30 cellular contexts compared by ENCODE assay signal in the genomic region with DNA sequence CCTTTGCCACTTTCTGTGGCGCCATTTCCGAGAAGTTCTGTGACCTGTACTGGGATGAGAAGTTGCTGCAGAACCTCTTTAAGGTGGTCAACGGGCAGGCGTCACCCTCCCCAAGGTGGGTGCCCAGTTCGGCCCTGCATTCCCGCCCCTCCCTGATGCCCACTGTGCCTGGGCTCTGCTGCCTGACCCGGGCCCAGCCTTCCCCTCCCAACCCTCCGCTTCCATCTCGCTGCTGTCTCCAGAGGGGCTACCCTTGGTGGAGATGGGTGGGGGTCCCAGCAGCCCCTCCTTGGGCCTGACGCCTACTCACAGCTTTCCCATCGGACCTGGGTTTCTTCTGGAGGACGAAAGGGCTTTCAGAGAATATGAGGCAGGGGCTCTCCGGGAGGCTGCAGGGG. TPM values are rescaled to one million over a fixed set of nuclear protein-coding genes. Genes with fewer than 3 reads are reported as not detected.
"Had no signal": no experiment of that assay in that cellular context is flagged by ENCODE, and none has a peak within 500 bp of the region (broad histone marks: within the 10 kb centered on the region; RNA-seq: fewer than 3 reads in every experiment).

No MANE protein-coding gene starts in this region.

- H3K4me3 Mint-ChIP-seq: activated B cell treated with CpG ODN at 0.5 μM for 24 hours; activated CD8-positive, alpha-beta T cell treated with anti-CD3 and anti-CD28 coated beads for 36 hours; activated naive CD4-positive, alpha-beta T cell treated with anti-CD3 and anti-CD28 coated beads for 36 hours; activated naive CD4-positive, alpha-beta T cell treated with anti-CD3 and anti-CD28 coated beads, Interleukin-2, amount 50 U/mL, for 24 hours; activated naive CD8-positive, alpha-beta T cell treated with anti-CD3 and anti-CD28 coated beads for 36 hours; activated naive CD8-positive, alpha-beta T cell treated with anti-CD3 and anti-CD28 coated beads, Interleukin-2, amount 50 U/mL, for 24 hours; activated T-cell treated with anti-CD3 and anti-CD28 coated beads, Interleukin-2, amount 50 U/mL, for 4 hours had no signal

- H3K4me3 ChIP-seq: adrenal gland, body of pancreas, colonic mucosa, gastrocnemius medialis, heart left ventricle had no signal

- H3K4me1 ChIP-seq: adrenal gland, body of pancreas, colonic mucosa, foreskin keratinocyte, gastrocnemius medialis, heart left ventricle had no signal

- H3K27ac Mint-ChIP-seq: activated B cell treated with CpG ODN at 0.5 μM for 24 hours; activated CD8-positive, alpha-beta T cell treated with anti-CD3 and anti-CD28 coated beads for 36 hours; activated naive CD4-positive, alpha-beta T cell treated with anti-CD3 and anti-CD28 coated beads for 36 hours; activated naive CD4-positive, alpha-beta T cell treated with anti-CD3 and anti-CD28 coated beads, Interleukin-2, amount 50 U/mL, for 24 hours; activated naive CD8-positive, alpha-beta T cell treated with anti-CD3 and anti-CD28 coated beads for 36 hours; activated naive CD8-positive, alpha-beta T cell treated with anti-CD3 and anti-CD28 coated beads, Interleukin-2, amount 50 U/mL, for 24 hours; activated T-helper 2 cell treated with anti-CD3 and anti-CD28 coated beads, Interferon-gamma antibody, Interleukin-2, Interleukin-4, amounts not matched to agents 10 μg/mL and 5 μg/mL and 100 μg/mL, durations not matched to agents 14 hours and 24 hours and 36 hours had no signal

- H3K27me3 ChIP-seq: adrenal gland, body of pancreas, colonic mucosa, foreskin keratinocyte, heart left ventricle had no signal

- H3K4me1 Mint-ChIP-seq: activated B cell treated with CpG ODN at 0.5 μM for 24 hours; activated naive CD4-positive, alpha-beta T cell treated with anti-CD3 and anti-CD28 coated beads, Interleukin-2, amount 50 U/mL, for 24 hours; activated naive CD8-positive, alpha-beta T cell treated with anti-CD3 and anti-CD28 coated beads for 36 hours; activated naive CD8-positive, alpha-beta T cell treated with anti-CD3 and anti-CD28 coated beads, Interleukin-2, amount 50 U/mL, for 24 hours had no signal

- DNase-seq: activated B cell treated with CpG ODN at 0.5 μM for 24 hours; activated CD4-positive, alpha-beta T cell treated with anti-CD3 and anti-CD28 coated beads for 48 hours; activated CD4-positive, alpha-beta T cell treated with anti-CD3 and anti-CD28 coated beads, Interleukin-2, amount 50 U/mL, for 1 hour; activated CD4-positive, alpha-beta T cell treated with anti-CD3 and anti-CD28 coated beads, Interleukin-2, amount 50 U/mL, for 48 hours; activated CD8-positive, alpha-beta memory T cell treated with anti-CD3 and anti-CD28 coated beads for 24 hours; activated CD8-positive, alpha-beta T cell treated with anti-CD3 and anti-CD28 coated beads for 36 hours; activated effector memory CD4-positive, alpha-beta T cell treated with anti-CD3 and anti-CD28 coated beads, Interleukin-2, amount 50 U/mL, for 16 hours; activated naive CD4-positive, alpha-beta T cell treated with anti-CD3 and anti-CD28 coated beads for 36 hours; activated naive CD8-positive, alpha-beta T cell treated with anti-CD3 and anti-CD28 coated beads for 36 hours; activated naive CD8-positive, alpha-beta T cell treated with anti-CD3 and anti-CD28 coated beads, Interleukin-2, amount 50 U/mL, for 24 hours; activated T-cell treated with anti-CD3 and anti-CD28 coated beads, Interleukin-2, amount 50 U/mL, for 4 hours; adrenal gland; amygdala; aorta; body of pancreas; caudate nucleus; colonic mucosa; effector CD8-positive, alpha-beta T cell; foreskin keratinocyte; gastrocnemius medialis; T-helper 2 cell had no signal

- H3K9me3 ChIP-seq: adrenal gland, body of pancreas, colonic mucosa, gastrocnemius medialis had no signal

- H3K36me3 Mint-ChIP-seq: activated naive CD4-positive, alpha-beta T cell treated with anti-CD3 and anti-CD28 coated beads, Interleukin-2, amount 50 U/mL, for 24 hours; activated naive CD8-positive, alpha-beta T cell treated with anti-CD3 and anti-CD28 coated beads for 36 hours had no signal

- H3K27me3 Mint-ChIP-seq: activated CD8-positive, alpha-beta T cell treated with anti-CD3 and anti-CD28 coated beads for 36 hours; activated naive CD4-positive, alpha-beta T cell treated with anti-CD3 and anti-CD28 coated beads, Interleukin-2, amount 50 U/mL, for 24 hours; activated naive CD8-positive, alpha-beta T cell treated with anti-CD3 and anti-CD28 coated beads for 36 hours; activated naive CD8-positive, alpha-beta T cell treated with anti-CD3 and anti-CD28 coated beads, Interleukin-2, amount 50 U/mL, for 24 hours had no signal

- H3K36me3 ChIP-seq: adrenal gland, colonic mucosa, gastrocnemius medialis, heart left ventricle had no signal

- ATAC-seq: activated CD4-positive, CD25-positive, alpha-beta regulatory T cell treated with anti-CD3 and anti-CD28 coated beads, Interleukin-2, amount 50 U/mL, for 24 hours; activated CD8-positive, alpha-beta T cell treated with anti-CD3 and anti-CD28 coated beads for 36 hours; activated naive CD8-positive, alpha-beta T cell treated with anti-CD3 and anti-CD28 coated beads, Interleukin-2, amount 50 U/mL, for 24 hours; activated T-cell treated with anti-CD3 and anti-CD28 coated beads, Interleukin-2, amount 50 U/mL, for 4 hours; body of pancreas; esophagus mucosa; foreskin keratinocyte; gastrocnemius medialis; heart left ventricle had no signal

- H3K27ac ChIP-seq: adrenal gland, body of pancreas, colonic mucosa, foreskin keratinocyte, gastrocnemius medialis, heart left ventricle, VCaP had no signal

- H3K9me3 Mint-ChIP-seq: activated CD8-positive, alpha-beta T cell treated with anti-CD3 and anti-CD28 coated beads for 36 hours; activated naive CD4-positive, alpha-beta T cell treated with anti-CD3 and anti-CD28 coated beads, Interleukin-2, amount 50 U/mL, for 24 hours; activated naive CD8-positive, alpha-beta T cell treated with anti-CD3 and anti-CD28 coated beads for 36 hours; activated naive CD8-positive, alpha-beta T cell treated with anti-CD3 and anti-CD28 coated beads, Interleukin-2, amount 50 U/mL, for 24 hours; activated T-cell treated with anti-CD3 and anti-CD28 coated beads, Interleukin-2, amount 50 U/mL, for 4 hours; activated T-helper 2 cell treated with anti-CD3 and anti-CD28 coated beads, Interferon-gamma antibody, Interleukin-2, Interleukin-4, amounts not matched to agents 10 μg/mL and 5 μg/mL and 100 μg/mL, durations not matched to agents 14 hours and 24 hours and 36 hours had no signal

RNA-seq across cellular contexts. Expression of gene UTF1, which starts 30.5 kb away (rescaled TPM):
- total RNA-seq: activated B cell treated with CpG ODN at 0.5 μM for 24 hours; activated CD8-positive, alpha-beta T cell treated with anti-CD3 and anti-CD28 coated beads for 36 hours; activated naive CD4-positive, alpha-beta T cell treated with anti-CD3 and anti-CD28 coated beads for 36 hours; activated naive CD8-positive, alpha-beta T cell treated with anti-CD3 and anti-CD28 coated beads for 36 hours; aorta; body of pancreas; colonic mucosa; dermis microvascular lymphatic vessel endothelial cell; epithelial cell of proximal tubule; esophagus mucosa; foreskin keratinocyte; gastrocnemius medialis; heart left ventricle; T-helper 1 cell treated with Interleukin-12 subunit alpha and Interleukin-12 subunit beta and Interleukin-4 antibody, amounts not matched to agents 30 ng/mL and 1 ng/mL, for 36 hours had no signal
- polyA plus RNA-seq: aorta, foreskin keratinocyte, heart left ventricle had no signal

RNA-seq across cellular contexts. Expression of gene VENTX, which starts 38.2 kb away (rescaled TPM):
- total RNA-seq: activated naive CD4-positive, alpha-beta T cell treated with anti-CD3 and anti-CD28 coated beads for 36 hours; activated naive CD8-positive, alpha-beta T cell treated with anti-CD3 and anti-CD28 coated beads for 36 hours; activated T-cell treated with anti-CD3 and anti-CD28 coated beads, Interleukin-2, amount 50 U/mL, for 4 hours; activated T-helper 2 cell treated with anti-CD3 and anti-CD28 coated beads, Interferon-gamma antibody, Interleukin-2, Interleukin-4, amounts not matched to agents 10 μg/mL and 5 μg/mL and 100 μg/mL, durations not matched to agents 14 hours and 24 hours and 36 hours; dermis microvascular lymphatic vessel endothelial cell; epithelial cell of proximal tubule; foreskin keratinocyte; T-helper 1 cell treated with Interleukin-12 subunit alpha and Interleukin-12 subunit beta and Interleukin-4 antibody, amounts not matched to agents 30 ng/mL and 1 ng/mL, for 36 hours had no signal
- polyA plus RNA-seq: foreskin keratinocyte had no signal

RNA-seq across cellular contexts. Expression of gene KNDC1, which starts 39.5 kb away (rescaled TPM):
- total RNA-seq: activated CD8-positive, alpha-beta T cell treated with anti-CD3 and anti-CD28 coated beads for 36 hours; activated naive CD4-positive, alpha-beta T cell treated with anti-CD3 and anti-CD28 coated beads for 36 hours; activated naive CD8-positive, alpha-beta T cell treated with anti-CD3 and anti-CD28 coated beads for 36 hours had no signal
